8 cellular contexts compared by ENCODE assay signal in genomic region chr19:34430738-34431625, GRCh38. TPM values are rescaled to one million over a fixed set of nuclear protein-coding genes. Genes with fewer than 3 reads are reported as not detected.
A peak's percentile ranks its signal among the peaks of the same experiment; 100 is the strongest.
DNase-seq lines count a peak whose midpoint lies in the region; ATAC-seq and TF ChIP-seq lines count a peak whose summit lies in the region.

No MANE protein-coding gene starts in this region.

- peaks cover 14% of the 10 kb centered on the region for H3K36me3 Mint-ChIP-seq in chondrocyte (ENCODE audit: low read depth)

- H3K27me3 Mint-ChIP-seq in chondrocyte (ENCODE audit: low read depth) = no peaks in the 10 kb centered on the region

- peak overlapping the region; percentile 99 for H3K27ac Mint-ChIP-seq in chondrocyte (ENCODE audit: unreplicated experiment)

- peaks cover 68% of the 10 kb centered on the region for H3K4me1 Mint-ChIP-seq in chondrocyte (ENCODE audit: low read depth)

- peak overlapping the region; percentile 97 for H3K4me3 Mint-ChIP-seq in chondrocyte (ENCODE audit: unreplicated experiment)

- no peak for ATAC-seq in HG03439 (IDR thresholded peaks at IDR 0.05; ENCODE audit: unreplicated experiment)
- ATAC-seq in HG03045 (IDR thresholded peaks at IDR 0.05; ENCODE audit: unreplicated experiment) = no peak

- no peak for DNase-seq in AG09319 (ENCODE audit: extremely low read depth, low read depth)
- DNase-seq in Kasumi-1 (lab: John Stamatoyannopoulos, UW) = peak; percentile 87
- DNase-seq in SKM-1 treated with dmso at 0.1 percent for 144 hours (lab: John Stamatoyannopoulos, UW; ENCODE audit: unreplicated experiment) = peak; percentile 62
- DNase-seq in chondrocyte (ENCODE audit: low spot score) = no peak
- peak; percentile 4 for DNase-seq in midbrain (lab: John Stamatoyannopoulos, UW)

- H3K9me3 Mint-ChIP-seq in chondrocyte (ENCODE audit: low read depth) = no peaks in the 10 kb centered on the region

- TF ChIP-seq CTCF in AG09319 (IDR thresholded peaks at IDR 0.05; ENCODE audit: low read depth, low read length) = peak; percentile 73
- TF ChIP-seq CTCF in GM12801 (IDR thresholded peaks at IDR 0.05; ENCODE audit: extremely low read depth, insufficient read length) = peak; percentile 45
- TF ChIP-seq CTCF in chondrocyte (IDR thresholded peaks at IDR 0.05) = peak; percentile 79

RNA-seq across cellular contexts. Expression of gene UBA2, which starts 2.8 kb away (rescaled TPM):
- 81.2 to 103 TPM (median 94.6 TPM) in 3 replicates for total RNA-seq in chondrocyte

RNA-seq across cellular contexts. Expression of gene PDCD2L, which starts 26.8 kb away (rescaled TPM):
- total RNA-seq in chondrocyte = 6.6 to 8.7 TPM (median 8.6 TPM) in 3 replicates

RNA-seq across cellular contexts. Expression of gene WTIP, which starts 50.6 kb away (rescaled TPM):
- total RNA-seq in chondrocyte = 32.8 to 45.9 TPM (median 41.6 TPM) in 3 replicates

Comparison
In these comparisons a context has a peak if more than half of its experiments do, and no peak if none do; other contexts are left out.
1. DNase-seq: peak in Kasumi-1 (2 of 2), SKM-1 treated with dmso at 0.1 percent for 144 hours (single experiment) and midbrain (single experiment); none in AG09319 (single experiment) and chondrocyte (single experiment).
2. Peak in every context shown above with its lines, with median percentiles within 50 percentile points of each other: CTCF ChIP-seq.